Comparison of ENCODE assay signal across 8 cellular contexts in genomic region chr10:26437637-26438461, GRCh38. TPM values are rescaled to one million over a fixed set of nuclear protein-coding genes. Genes with fewer than 3 reads are reported as not detected.
DNase-seq lines count a peak whose midpoint lies in the region; TF ChIP-seq lines count a peak whose summit lies in the region.

Gene APBB1IP (plus strand): TSS chr10:26438341. CDS start chr10:26492327, 53,986 bp downstream.

- H3K4me3 ChIP-seq in H7 (ENCODE audit: insufficient read depth, low read depth, low read length), result peak within 1 kb of the TSS; percentile 53
- peak within 1 kb of the TSS; percentile 71 for H3K4me3 ChIP-seq in NB4 (ENCODE audit: low read depth, low read length)
- no peak within 1 kb of the TSS for H3K4me3 ChIP-seq in parathyroid adenoma (ENCODE audit: low read depth, low read length)

- H3K4me2 ChIP-seq in parathyroid adenoma (ENCODE audit: low read length), result peak within 1 kb of the TSS; percentile 17

- H3K27me3 ChIP-seq in H7 (ENCODE audit: control insufficient read depth, insufficient read depth, low read length) (peaks cover 26% of the 10 kb centered on the region), parathyroid adenoma (ENCODE audit: control insufficient read depth, insufficient read depth, low read length) (peaks cover 3% of the 10 kb centered on the region)

- H3K36me3 ChIP-seq in H7 (replicated peaks; ENCODE audit: control insufficient read depth, insufficient read depth, low read length) (no peaks in the 10 kb centered on the region), parathyroid adenoma (ENCODE audit: control insufficient read depth, insufficient read depth, low read length) (no peaks in the 10 kb centered on the region)

- H3K9ac ChIP-seq in parathyroid adenoma, result no peak within 1 kb of the TSS

- H2AFZ ChIP-seq in parathyroid adenoma, result no peak within 1 kb of the TSS

- no peak within 1 kb of the TSS for H3K27ac ChIP-seq in parathyroid adenoma

- no peaks in the 10 kb centered on the region for H3K79me2 ChIP-seq in parathyroid adenoma

- peak; percentile 71 for TF ChIP-seq POLR2A in GM10847 (IDR thresholded peaks at IDR 0.05; ENCODE audit: extremely low read depth, insufficient read length)
- no peak for TF ChIP-seq POLR2A in NB4 (IDR thresholded peaks at IDR 0.05; ENCODE audit: extremely low read depth, insufficient read length)

- no peaks in the 10 kb centered on the region for H3K4me1 ChIP-seq in parathyroid adenoma

- TF ChIP-seq CTCF in NB4 (IDR thresholded peaks at IDR 0.05; ENCODE audit: low read depth, low read length) (no peak), parathyroid adenoma (IDR thresholded peaks at IDR 0.05) (no peak)

- DNase-seq in H7 (peak; percentile 68), NB4 (ENCODE audit: low read depth) (peak; percentile 96), globus pallidus (ENCODE audit: low spot score) (peak; percentile 56), NCI-H2029 treated with DMSO at 0.1 percent for 48 hours (lab: John Stamatoyannopoulos, UW) (no peak), middle frontal gyrus (ENCODE audit: extremely low spot score, low spot score) (no peak)
- peak; percentile 19 for DNase-seq in activated T-helper 1 cell treated with anti-CD3 and anti-CD28 coated beads, Interleukin-2, amount 50 U/mL, for 16 hours (ENCODE audit: low read depth in 1 of 2, low spot score in 1 of 2)

- H3K9me3 ChIP-seq in parathyroid adenoma (ENCODE audit: control insufficient read depth, low read length), result no peaks in the 10 kb centered on the region

RNA-seq across cellular contexts. Expression of gene APBB1IP, which starts in this region (rescaled TPM):
- not detected in 2 replicates for total RNA-seq in H7 (2014; rRNA removed; shearing (Covaris generic))

Comparison
In these comparisons a context has a peak if more than half of its experiments do, and no peak if none do; other contexts are left out.
1. Peak in DNase-seq and H3K4me3 ChIP-seq in H7; RNA of the gene not detected or under 1 TPM.
2. DNase-seq: peak in NB4 (single experiment), activated T-helper 1 cell treated with anti-CD3 and anti-CD28 coated beads, Interleukin-2, amount 50 U/mL, for 16 hours (2 of 2) and globus pallidus (single experiment); none in NCI-H2029 treated with DMSO at 0.1 percent for 48 hours (single experiment) and middle frontal gyrus (single experiment).